Comparison of ENCODE assay signal across 32 cellular contexts in the genomic region with DNA sequence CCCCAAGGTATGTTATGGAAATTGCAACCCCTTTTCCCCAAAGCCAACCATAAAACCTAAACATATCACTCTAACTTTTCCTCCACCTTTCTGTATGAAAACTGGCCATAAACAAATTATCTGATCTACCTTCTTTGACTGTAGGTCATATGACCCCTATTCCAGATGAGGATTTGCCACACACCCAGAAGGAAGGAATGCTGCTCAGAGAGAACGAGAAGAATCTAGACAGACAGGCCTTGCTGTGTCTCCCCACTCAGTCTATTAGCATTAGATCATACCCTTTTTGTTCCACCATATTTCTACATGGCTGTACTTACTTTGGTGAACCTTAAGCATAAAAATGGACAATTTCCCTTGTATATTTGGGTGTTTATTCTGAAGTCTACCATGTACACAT.
"Had no signal": no experiment of that assay in that cellular context is flagged by ENCODE, and none has a peak within 500 bp of the region (broad histone marks: within the 10 kb centered on the region; RNA-seq: fewer than 3 reads in every experiment).

No MANE protein-coding gene starts in this region.

- ATAC-seq: activated CD4-positive, CD25-positive, alpha-beta regulatory T cell treated with anti-CD3 and anti-CD28 coated beads, Interleukin-2, amount 50 U/mL, for 24 hours; activated CD8-positive, alpha-beta memory T cell treated with anti-CD3 and anti-CD28 coated beads, Interleukin-2, amount 10 ng/mL, durations not matched to agents 7 days and 5 days; activated CD8-positive, alpha-beta T cell treated with anti-CD3 and anti-CD28 coated beads, Interleukin-2, amount 10 ng/mL, durations not matched to agents 7 days and 5 days; activated T-cell treated with anti-CD3 and anti-CD28 coated beads, Interleukin-2, amount 50 U/mL, for 72 hours; body of pancreas; gastroesophageal sphincter; heart right ventricle; T-helper 17 cell had no signal

- H3K36me3 ChIP-seq: cardiac muscle cell, esophagus squamous epithelium, gastroesophageal sphincter, heart right ventricle, WERI-Rb-1 had no signal

- DNase-seq: activated B cell treated with CpG ODN at 0.5 μM for 24 hours; activated CD4-positive, alpha-beta T cell treated with anti-CD3 and anti-CD28 coated beads for 48 hours; activated CD4-positive, alpha-beta T cell treated with anti-CD3 and anti-CD28 coated beads, Interleukin-2, amount 50 U/mL, for 1 hour; activated CD4-positive, alpha-beta T cell treated with anti-CD3 and anti-CD28 coated beads, Interleukin-2, amount 50 U/mL, for 48 hours; activated CD8-positive, alpha-beta memory T cell treated with anti-CD3 and anti-CD28 coated beads, Interleukin-2, amount 10 ng/mL, durations not matched to agents 7 days and 5 days; activated CD8-positive, alpha-beta memory T cell treated with anti-CD3 and anti-CD28 coated beads, Interleukin-2, amount 50 U/mL, for 4 hours; activated CD8-positive, alpha-beta T cell treated with anti-CD3 and anti-CD28 coated beads, Interleukin-2, amount 10 ng/mL, durations not matched to agents 7 days and 5 days; activated gamma-delta T cell; activated naive CD4-positive, alpha-beta T cell; activated naive CD4-positive, alpha-beta T cell treated with anti-CD3 and anti-CD28 coated beads, Interleukin-2, amount 10 ng/mL, durations not matched to agents 7 days and 5 days; activated T-cell treated with anti-CD3 and anti-CD28 coated beads, Interleukin-2, amount 50 U/mL, for 1 hour; activated T-cell treated with anti-CD3 and anti-CD28 coated beads, Interleukin-2, amount 50 U/mL, for 72 hours; amniotic stem cell; aorta; body of pancreas; cortex of kidney; dermis blood vessel endothelial cell; effector CD8-positive, alpha-beta T cell; esophagus squamous epithelium; foreskin melanocyte; heart right ventricle; T-helper 1 cell; T-helper 17 cell; T1000; WERI-Rb-1 had no signal

- FAIRE-seq: colon, endometrium, endothelial cell of umbilical vein had no signal

- H3K9me3 ChIP-seq: body of pancreas, esophagus squamous epithelium, gastroesophageal sphincter, heart right ventricle had no signal

- H3K4me3 ChIP-seq: body of pancreas, cardiac muscle cell, esophagus squamous epithelium, gastroesophageal sphincter, heart right ventricle had no signal

- H3K27ac ChIP-seq: cardiac muscle cell, epithelial cell of prostate, esophagus squamous epithelium, gastroesophageal sphincter, heart right ventricle, WERI-Rb-1 had no signal

- H3K27me3 ChIP-seq: body of pancreas, cardiac muscle cell, esophagus squamous epithelium, gastroesophageal sphincter, heart right ventricle had no signal
